21 cellular contexts compared by ENCODE assay signal in genomic region chr18:57273194-57273593, GRCh38.
"Had no signal": no experiment of that assay in that cellular context is flagged by ENCODE, and none has a peak within 500 bp of the region (broad histone marks: within the 10 kb centered on the region; RNA-seq: fewer than 3 reads in every experiment).

No MANE protein-coding gene starts in this region.

- ATAC-seq: activated CD8-positive, alpha-beta T cell treated with anti-CD3 and anti-CD28 coated beads, Interleukin-2, amount 10 ng/mL, durations not matched to agents 7 days and 5 days; heart right ventricle; left colon; natural killer cell; sciatic nerve had no signal

- H3K9me3 ChIP-seq: heart right ventricle, neutrophil, pancreas, thoracic aorta, upper lobe of left lung had no signal

- H3K27ac ChIP-seq: heart right ventricle, neutrophil, thoracic aorta, upper lobe of left lung, WERI-Rb-1 had no signal

- H3K36me3 ChIP-seq: heart right ventricle, neutrophil, pancreas, thoracic aorta, upper lobe of left lung, WERI-Rb-1 had no signal

- FAIRE-seq: endometrium, keratinocyte, pancreas had no signal

- H3K4me1 ChIP-seq: heart right ventricle, pancreas, upper lobe of left lung had no signal

- H3K27me3 ChIP-seq: neutrophil, pancreas, upper lobe of left lung had no signal

- DNase-seq: activated CD4-positive, alpha-beta T cell treated with anti-CD3 and anti-CD28 coated beads, Interleukin-2, amount 50 U/mL, for 1 hour; activated CD4-positive, CD25-positive, alpha-beta regulatory T cell treated with anti-CD3 and anti-CD28 coated beads, Interleukin-2, amount 50 U/mL, for 72 hours; activated CD8-positive, alpha-beta T cell treated with anti-CD3 and anti-CD28 coated beads, Interleukin-2, amount 10 ng/mL, durations not matched to agents 7 days and 5 days; activated gamma-delta T cell treated with Interleukin-2 at 50 U/mL for 16 hours; anterior cingulate cortex; effector CD4-positive, alpha-beta T cell; heart right ventricle; left colon; natural killer cell; stimulated activated CD4-positive, alpha-beta T cell treated with anti-CD3 and anti-CD28 coated beads, Interleukin-4, amount 100 ng/mL, for 1 hour; stimulated activated naive CD4-positive, alpha-beta T cell; upper lobe of left lung; WERI-Rb-1 had no signal

- H3K4me3 ChIP-seq: heart right ventricle, lung, pancreas, smooth muscle cell, thoracic aorta, upper lobe of left lung had no signal
